8 cellular contexts compared by ENCODE assay signal in genomic region chr5:14108170-14108996, GRCh38. TPM values are rescaled to one million over a fixed set of nuclear protein-coding genes. Genes with fewer than 3 reads are reported as not detected.
DNase-seq lines count a peak whose midpoint lies in the region; ATAC-seq, FAIRE-seq and TF ChIP-seq lines count a peak whose summit lies in the region.

No MANE protein-coding gene starts in this region.

- H3K27me3 ChIP-seq in HUES6 (ENCODE audit: control insufficient read depth, insufficient read depth, low read length) (no peaks in the 10 kb centered on the region; the same call in 1 of the 2 replicates), Panc1 (ENCODE audit: control insufficient read depth, insufficient read depth, low read length) (no peaks in the 10 kb centered on the region)

- no peaks in the 10 kb centered on the region for H3K36me3 Mint-ChIP-seq in activated CD4-positive, alpha-beta T cell treated with anti-CD3 and anti-CD28 coated beads, Interleukin-2, amount 10 ng/mL, durations not matched to agents 24 days and 14 days (ENCODE audit: low read depth)

- H3K36me3 ChIP-seq in HUES6 (ENCODE audit: control insufficient read depth, insufficient read depth, low read length) = no peaks in the 10 kb centered on the region
- H3K36me3 ChIP-seq in Panc1 (ENCODE audit: control insufficient read depth, insufficient read depth, low read length) = no peaks in the 10 kb centered on the region
- no peaks in the 10 kb centered on the region for H3K36me3 ChIP-seq in kidney (ENCODE audit: control insufficient read depth in 1 of 2, insufficient read depth in 2 of 2, low read length in 2 of 2)

- DNase-seq in activated CD4-positive, alpha-beta T cell treated with anti-CD3 and anti-CD28 coated beads, Interleukin-2, amount 10 ng/mL, durations not matched to agents 24 days and 14 days = peak; percentile 70
- DNase-seq in activated CD4-positive, alpha-beta T cell treated with anti-CD3 and anti-CD28 coated beads for 1 hour = no peak
- peak; percentile 88 for DNase-seq in Panc1 (ENCODE audit: low read depth, low spot score)
- peak; percentile 76 for DNase-seq in cerebellar cortex (ENCODE audit: low spot score)
- no peak for DNase-seq in kidney
- DNase-seq in stimulated activated CD8-positive, alpha-beta memory T cell treated with anti-CD3 and anti-CD28 coated beads, Interleukin-7, amount 100 ng/mL, for 4 hours (ENCODE audit: low read depth in 2 of 2) = peak; percentile 8 to 10

- CTCF ChIA-PET in Panc1 (lab: Charles Lee) = interaction anchor here (0.8 to 1.2 kb wide), 5 partner anchors 34 to 131 kb away, joined by 3 to 4 read pairs (median 3); partner anchors contain the start of gene TRIO

- H3K27ac ChIP-seq in HUES6 (ENCODE audit: low read depth, low read length) = no peak overlapping the region
- peak overlapping the region; percentile 100 for H3K27ac ChIP-seq in Panc1 (ENCODE audit: low read length)
- no peak overlapping the region for H3K27ac ChIP-seq in kidney (ENCODE audit: low read depth in 2 of 2, low read length in 2 of 2)

- peak overlapping the region; percentile 43 for H3K9ac ChIP-seq in HUES6 (ENCODE audit: low read length)
- peak overlapping the region in 1 of 2 donors; percentile 48 for H3K9ac ChIP-seq in kidney (ENCODE audit: low read length in 2 of 2)

- no peaks in the 10 kb centered on the region for H3K9me3 Mint-ChIP-seq in activated CD4-positive, alpha-beta T cell treated with anti-CD3 and anti-CD28 coated beads, Interleukin-2, amount 10 ng/mL, durations not matched to agents 24 days and 14 days

- H3K4me1 ChIP-seq in HUES6 (ENCODE audit: control insufficient read depth, insufficient read depth, low read length) = peaks cover 13% of the 10 kb centered on the region
- peaks cover 51% of the 10 kb centered on the region for H3K4me1 ChIP-seq in Panc1 (ENCODE audit: control insufficient read depth, insufficient read depth, low read length)
- H3K4me1 ChIP-seq in kidney (ENCODE audit: control insufficient read depth in 1 of 2, insufficient read depth in 1 of 2, low read depth in 1 of 2, low read length in 2 of 2) = peaks cover 0 to 3% of the 10 kb centered on the region in 2 donors

- intact Hi-C loops in activated CD4-positive, alpha-beta T cell treated with anti-CD3 and anti-CD28 coated beads, Interleukin-2, amount 10 ng/mL, durations not matched to agents 24 days and 14 days (cut with micrococcal nuclease) = loop anchor here (2.0 kb wide), 2 partner anchors 34 to 162 kb away; partner anchors contain the start of gene TRIO
- intact Hi-C loops in Panc1 (cut with micrococcal nuclease; ENCODE audit: unreplicated experiment) = loop anchor here (2.0 to 5.0 kb wide), 4 partner anchors 34 to 159 kb away; partner anchors contain the start of gene TRIO
- intact Hi-C loops in kidney (cut with DNase I) = no loop called here

- H3K4me1 Mint-ChIP-seq in activated CD4-positive, alpha-beta T cell treated with anti-CD3 and anti-CD28 coated beads, Interleukin-2, amount 10 ng/mL, durations not matched to agents 24 days and 14 days = peaks cover 13% of the 10 kb centered on the region

- in situ Hi-C loops in Panc1 (cut with HindIII; ENCODE audit: low pct_unique_long_range_greater_than_20kb, low sequenced_read_pairs) = loop anchor here (10.0 to 25.0 kb wide), 2 partner anchors 66 to 121 kb away; no protein-coding TSS in a partner anchor

- BruUV-seq in Panc1 (replicated peaks; lab: Mats Ljungman, UMichigan) = no TSS peak

- H3K27me3 Mint-ChIP-seq in activated CD4-positive, alpha-beta T cell treated with anti-CD3 and anti-CD28 coated beads, Interleukin-2, amount 10 ng/mL, durations not matched to agents 24 days and 14 days = peaks cover 4% of the 10 kb centered on the region

- TF ChIP-seq CTCF in Panc1 (IDR thresholded peaks at IDR 0.05) (peak; percentile 92), kidney (IDR thresholded peaks at IDR 0.05; ENCODE audit: borderline replicate concordance, extremely low read depth, insufficient read depth) (peak; percentile 84)

- peak overlapping the region; percentile 46 for H3K4me3 ChIP-seq in HUES6 (ENCODE audit: low read depth, low read length)
- peak overlapping the region; percentile 31 to 54 for H3K4me3 ChIP-seq in Panc1 (ENCODE audit: low read depth in 2 of 2, low read length in 2 of 2)
- H3K4me3 ChIP-seq in kidney (ENCODE audit: low read length in 2 of 2) = peak overlapping the region; percentile 49 to 61

- FAIRE-seq in kidney (lab: Jason Lieb, UNC) = no peak

- POLR2A ChIA-PET in Panc1 (lab: Charles Lee) = interaction anchor here (0.6 to 1.6 kb wide), 7 partner anchors 11 to 142 kb away, joined by 3 to 29 read pairs (median 3); no protein-coding TSS in a partner anchor

- H3K4me3 Mint-ChIP-seq in activated CD4-positive, alpha-beta T cell treated with anti-CD3 and anti-CD28 coated beads, Interleukin-2, amount 10 ng/mL, durations not matched to agents 24 days and 14 days = peak overlapping the region; percentile 16

- peak; percentile 81 for ATAC-seq in GM21717 (IDR thresholded peaks at IDR 0.05; ENCODE audit: unreplicated experiment)
- peak; percentile 82 for ATAC-seq in Panc1

- no peaks in the 10 kb centered on the region for H3K9me3 ChIP-seq in HUES6 (ENCODE audit: control insufficient read depth, insufficient read depth, low read depth, low read length)
- H3K9me3 ChIP-seq in Panc1 (ENCODE audit: control insufficient read depth, insufficient read depth, low read depth, low read length) = peaks cover 12% of the 10 kb centered on the region; the same call in 1 of the 2 replicates
- no peaks in the 10 kb centered on the region for H3K9me3 ChIP-seq in kidney (ENCODE audit: control insufficient read depth in 1 of 2, low read length in 2 of 2)

- no peak overlapping the region for H3K27ac Mint-ChIP-seq in activated CD4-positive, alpha-beta T cell treated with anti-CD3 and anti-CD28 coated beads, Interleukin-2, amount 10 ng/mL, durations not matched to agents 24 days and 14 days

RNA-seq across cellular contexts. Expression of gene TRIO, which starts 34.8 kb away (rescaled TPM):
- total RNA-seq in activated CD4-positive, alpha-beta T cell treated with anti-CD3 and anti-CD28 coated beads, Interleukin-2, amount 10 ng/mL, durations not matched to agents 24 days and 14 days = 8.7 and 14.0 TPM in 2 replicates
- total RNA-seq in Panc1 (2021; ENCODE audit: unreplicated experiment) = 349 TPM
- 213 TPM for polyA plus RNA-seq in Panc1 (2012; ENCODE audit: insufficient read length)
- 149 TPM for total RNA-seq in kidney
- polyA plus RNA-seq in kidney (ENCODE audit: insufficient read depth, low read depth, low replicate concordance) = 9.5 TPM

Comparison
In these comparisons a context has a peak if more than half of its experiments do, and no peak if none do; other contexts are left out.
1. DNase-seq: peak in activated CD4-positive, alpha-beta T cell treated with anti-CD3 and anti-CD28 coated beads, Interleukin-2, amount 10 ng/mL, durations not matched to agents 24 days and 14 days (single experiment), Panc1 (single experiment), cerebellar cortex (single experiment) and stimulated activated CD8-positive, alpha-beta memory T cell treated with anti-CD3 and anti-CD28 coated beads, Interleukin-7, amount 100 ng/mL, for 4 hours (2 of 2); none in activated CD4-positive, alpha-beta T cell treated with anti-CD3 and anti-CD28 coated beads for 1 hour (single experiment) and kidney (single experiment).
2. Peak in every context shown above with its lines, with median percentiles within 50 percentile points of each other: H3K4me3 ChIP-seq.